Comparison of ENCODE assay signal across 1 cellular context in the genomic region with DNA sequence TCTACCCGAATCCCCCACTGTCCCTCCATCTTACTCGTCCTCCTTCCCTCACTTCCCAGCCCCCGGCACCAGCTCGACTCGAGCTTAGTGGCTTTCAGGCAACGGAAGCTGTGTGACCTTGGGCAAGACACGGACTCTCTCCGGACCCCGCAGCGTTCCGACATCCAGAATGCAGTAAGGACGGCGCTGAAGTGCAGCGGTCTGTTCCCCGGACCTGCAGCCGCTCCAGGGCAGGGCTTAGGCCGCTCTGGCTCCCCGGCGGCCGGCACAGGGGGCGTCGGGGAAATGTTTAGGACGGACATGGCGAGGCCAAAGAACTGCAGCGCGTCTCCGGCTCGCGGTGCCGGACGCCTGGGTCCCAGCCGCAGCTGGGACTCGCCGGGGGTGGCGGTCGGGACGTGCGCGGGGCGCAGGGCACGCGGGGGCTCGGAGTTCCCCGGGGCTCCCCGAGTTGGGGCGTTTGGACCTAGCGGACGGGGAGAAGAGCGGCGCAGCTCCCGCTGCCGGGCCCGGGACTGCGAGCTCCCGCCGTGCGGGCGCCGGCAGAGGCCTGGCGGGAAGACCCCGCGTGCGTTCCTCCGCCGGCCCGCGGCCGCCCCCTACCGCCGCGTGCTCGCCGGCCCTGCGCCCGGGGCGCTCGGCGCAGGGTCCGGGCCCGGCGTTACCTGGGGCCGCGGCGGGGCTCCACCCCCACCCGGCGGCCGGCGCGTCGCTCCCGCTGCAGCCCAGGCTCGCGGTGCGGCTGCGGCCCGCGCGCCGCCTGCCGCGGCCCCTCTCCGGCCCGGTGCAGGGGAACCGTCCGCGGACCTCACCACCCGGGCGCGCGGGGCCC.
TF ChIP-seq lines count a peak whose summit lies in the region.

No MANE protein-coding gene starts in this region.

TF ChIP-seq in HepG2, 621 proteins besides CTCF, POLR2A, EP300 and RAD21 (continued from another document):
- TF ChIP-seq, protein P1, sequence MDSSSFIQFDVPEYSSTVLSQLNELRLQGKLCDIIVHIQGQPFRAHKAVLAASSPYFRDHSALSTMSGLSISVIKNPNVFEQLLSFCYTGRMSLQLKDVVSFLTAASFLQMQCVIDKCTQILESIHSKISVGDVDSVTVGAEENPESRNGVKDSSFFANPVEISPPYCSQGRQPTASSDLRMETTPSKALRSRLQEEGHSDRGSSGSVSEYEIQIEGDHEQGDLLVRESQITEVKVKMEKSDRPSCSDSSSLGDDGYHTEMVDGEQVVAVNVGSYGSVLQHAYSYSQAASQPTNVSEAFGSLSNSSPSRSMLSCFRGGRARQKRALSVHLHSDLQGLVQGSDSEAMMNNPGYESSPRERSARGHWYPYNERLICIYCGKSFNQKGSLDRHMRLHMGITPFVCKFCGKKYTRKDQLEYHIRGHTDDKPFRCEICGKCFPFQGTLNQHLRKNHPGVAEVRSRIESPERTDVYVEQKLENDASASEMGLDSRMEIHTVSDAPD (CRISPR knock-in tag; IDR thresholded peaks at IDR 0.05): 0 out of 2 replicates have a peak, but pooled peaks have one; percentile 23
- no peak for TF ChIP-seq YY1 (IDR thresholded peaks at IDR 0.05; ENCODE audit: insufficient read depth, insufficient replicate concordance, low read depth, low read length)
- TF ChIP-seq, protein P2, sequence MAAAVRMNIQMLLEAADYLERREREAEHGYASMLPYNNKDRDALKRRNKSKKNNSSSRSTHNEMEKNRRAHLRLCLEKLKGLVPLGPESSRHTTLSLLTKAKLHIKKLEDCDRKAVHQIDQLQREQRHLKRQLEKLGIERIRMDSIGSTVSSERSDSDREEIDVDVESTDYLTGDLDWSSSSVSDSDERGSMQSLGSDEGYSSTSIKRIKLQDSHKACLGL (CRISPR knock-in tag; IDR thresholded peaks at IDR 0.05): no peak
- no peak for TF ChIP-seq MZF1 (CRISPR knock-in tag; IDR thresholded peaks at IDR 0.05; ENCODE audit: borderline replicate concordance)
- 0 out of 2 replicates have a peak, but pooled peaks have one; percentile 40 for TF ChIP-seq ZNF292 (CRISPR knock-in tag; IDR thresholded peaks at IDR 0.05; ENCODE audit: borderline replicate concordance, low read depth)
- TF ChIP-seq, protein P3, sequence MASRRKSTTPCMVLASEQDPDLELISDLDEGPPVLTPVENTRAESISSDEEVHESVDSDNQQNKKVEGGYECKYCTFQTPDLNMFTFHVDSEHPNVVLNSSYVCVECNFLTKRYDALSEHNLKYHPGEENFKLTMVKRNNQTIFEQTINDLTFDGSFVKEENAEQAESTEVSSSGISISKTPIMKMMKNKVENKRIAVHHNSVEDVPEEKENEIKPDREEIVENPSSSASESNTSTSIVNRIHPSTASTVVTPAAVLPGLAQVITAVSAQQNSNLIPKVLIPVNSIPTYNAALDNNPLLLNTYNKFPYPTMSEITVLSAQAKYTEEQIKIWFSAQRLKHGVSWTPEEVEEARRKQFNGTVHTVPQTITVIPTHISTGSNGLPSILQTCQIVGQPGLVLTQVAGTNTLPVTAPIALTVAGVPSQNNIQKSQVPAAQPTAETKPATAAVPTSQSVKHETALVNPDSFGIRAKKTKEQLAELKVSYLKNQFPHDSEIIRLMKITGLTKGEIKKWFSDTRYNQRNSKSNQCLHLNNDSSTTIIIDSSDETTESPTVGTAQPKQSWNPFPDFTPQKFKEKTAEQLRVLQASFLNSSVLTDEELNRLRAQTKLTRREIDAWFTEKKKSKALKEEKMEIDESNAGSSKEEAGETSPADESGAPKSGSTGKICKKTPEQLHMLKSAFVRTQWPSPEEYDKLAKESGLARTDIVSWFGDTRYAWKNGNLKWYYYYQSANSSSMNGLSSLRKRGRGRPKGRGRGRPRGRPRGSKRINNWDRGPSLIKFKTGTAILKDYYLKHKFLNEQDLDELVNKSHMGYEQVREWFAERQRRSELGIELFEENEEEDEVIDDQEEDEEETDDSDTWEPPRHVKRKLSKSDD (CRISPR knock-in tag; IDR thresholded peaks at IDR 0.05; ENCODE audit: low read depth): no peak
- TF ChIP-seq RXRA (CRISPR knock-in tag; IDR thresholded peaks at IDR 0.05): peak; percentile 33; the same call in 1 of the 2 replicates
- peak; percentile 46; the same call in 1 of the 2 replicates for TF ChIP-seq PHF21A (CRISPR knock-in tag; IDR thresholded peaks at IDR 0.05)
- TF ChIP-seq MAFK (conservative IDR thresholded peaks at IDR 0.05 in 1 of 2, IDR thresholded peaks at IDR 0.05 in 1 of 2; ENCODE audit: low read length in 2 of 2): no peak
- peak; percentile 61; the same call in 1 of the 2 replicates for TF ChIP-seq IRX3 (CRISPR knock-in tag; IDR thresholded peaks at IDR 0.05; ENCODE audit: borderline replicate concordance, low read depth)
- TF ChIP-seq KDM2A (CRISPR knock-in tag; IDR thresholded peaks at IDR 0.05; ENCODE audit: borderline replicate concordance, low read depth): peak; percentile 47; the same call in 1 of the 2 replicates
TF ChIP-seq in HepG2: peak in this region for 45.
